7 cellular contexts compared by ENCODE assay signal in genomic region chr16:25087780-25088179, GRCh38. TPM values are rescaled to one million over a fixed set of nuclear protein-coding genes. Genes with fewer than 3 reads are reported as not detected.
DNase-seq lines count a peak whose midpoint lies in the region; ATAC-seq, FAIRE-seq and TF ChIP-seq lines count a peak whose summit lies in the region.
"Not testable (repeated sequence)": the region's sequence is repeated elsewhere in the genome, so short reads cannot be mapped to it uniquely, and the experiment has no call there.

No MANE protein-coding gene starts in this region.

- not testable (repeated sequence) for H3K56ac ChIP-seq in IMR-90 (ENCODE audit: extremely low read depth, insufficient read depth, low read length)

- H4K91ac ChIP-seq in IMR-90 (ENCODE audit: insufficient read depth, low read depth, low read length), result peak overlapping the region; percentile 59; the same call in 1 of the 2 replicates

- H2AK5ac ChIP-seq in IMR-90 (ENCODE audit: low read depth, low read length), result 0 out of 2 replicates have a peak overlapping the region, but pooled peaks have one; percentile 68

- not testable (repeated sequence) for BruUV-seq in IMR-90 (replicated peaks; lab: Mats Ljungman, UMichigan)

- not testable (repeated sequence) for H3K9me1 ChIP-seq in IMR-90 (ENCODE audit: insufficient read depth, low read length)

- not testable (repeated sequence) for H2AK9ac ChIP-seq in IMR-90 (replicated peaks; ENCODE audit: low read depth, low read length, poor library complexity)

- not testable (repeated sequence) for H3K4me3 ChIP-seq in A549; IMR-90 (ENCODE audit: insufficient read depth, low read depth, low read length); SJCRH30; hepatocyte

- intact Hi-C loops in IMR-90 (cut with micrococcal nuclease), result loop anchor here (1.0 kb wide), 1 partner anchor 10 kb away; no protein-coding TSS in a partner anchor

- not testable (repeated sequence) for H3K36me3 ChIP-seq in IMR-90 (ENCODE audit: control insufficient read depth, insufficient read depth, low read length); SJCRH30; hepatocyte (replicated peaks; ENCODE audit: insufficient read depth, low read depth)

- H3K9ac ChIP-seq in IMR-90 (ENCODE audit: low read depth, low read length), result not testable (repeated sequence)

- peak; percentile 7 for FAIRE-seq in A549 (lab: Jason Lieb, UNC)

- CTCF ChIA-PET in A549 (lab: Yijun Ruan, JAX), result interaction anchor here (1.5 kb wide), 1 partner anchor 11 kb away, joined by 3 read pairs; no protein-coding TSS in a partner anchor
- CTCF ChIA-PET in IMR-90 (lab: Yijun Ruan, JAX), result not testable (repeated sequence)

- H3K79me1 ChIP-seq in IMR-90 (ENCODE audit: low read depth in 1 of 2, low read length in 2 of 2), result not testable (repeated sequence)

- peak overlapping the region; percentile 28; the same call in 1 of the 2 replicates for H3K14ac ChIP-seq in IMR-90 (replicated peaks; ENCODE audit: low read depth, low read length)

- in situ Hi-C loops in IMR-90 (cut with MboI; ENCODE audit: low sequenced_read_pairs), result not testable (repeated sequence)

- not testable (repeated sequence) for H3K4me2 ChIP-seq in A549, hepatocyte
- peak overlapping the region; percentile 72 for H3K4me2 ChIP-seq in IMR-90 (ENCODE audit: low read depth, low read length)

- dilution Hi-C loops in IMR-90 (cut with HindIII; ENCODE audit: low sequenced_read_pairs, unreplicated experiment), result not testable (repeated sequence)

- H2BK15ac ChIP-seq in IMR-90 (ENCODE audit: low read depth, low read length), result 0 out of 3 replicates have a peak overlapping the region, but pooled peaks have one; percentile 16

- TF ChIP-seq EP300 in A549 (IDR thresholded peaks at IDR 0.05), result not testable (repeated sequence)

- not testable (repeated sequence) for H3K4me1 ChIP-seq in A549; IMR-90 (ENCODE audit: control insufficient read depth, insufficient read depth, low read length); SJCRH30
- H3K4me1 ChIP-seq in hepatocyte (ENCODE audit: insufficient read depth), result peaks cover 16% of the 10 kb centered on the region

- H4K20me1 ChIP-seq in IMR-90 (ENCODE audit: insufficient read depth, low read length); hepatocyte (ENCODE audit: insufficient read depth, poor library complexity, severe bottlenecking): not testable (repeated sequence)

- H3K4ac ChIP-seq in IMR-90 (ENCODE audit: low read depth, low read length), result peak overlapping the region; percentile 63; the same call in 1 of the 2 replicates

- not testable (repeated sequence) for H3K4me1 Mint-ChIP-seq in activated naive CD8-positive, alpha-beta T cell treated with anti-CD3 and anti-CD28 coated beads for 36 hours
- H3K4me1 Mint-ChIP-seq in chondrocyte (ENCODE audit: low read depth), result peaks cover 16% of the 10 kb centered on the region
- H3K4me1 Mint-ChIP-seq in osteocyte (ENCODE audit: unreplicated experiment), result peaks cover 25% of the 10 kb centered on the region

- TF ChIP-seq CTCF in A549 (IDR thresholded peaks at IDR 0.05); IMR-90 (conservative IDR thresholded peaks at IDR 0.05; ENCODE audit: low read depth, low read length); chondrocyte (IDR thresholded peaks at IDR 0.05); hepatocyte (IDR thresholded peaks at IDR 0.05; ENCODE audit: poor library complexity); osteocyte (IDR thresholded peaks at IDR 0.05): not testable (repeated sequence)

- not testable (repeated sequence) for H4K5ac ChIP-seq in IMR-90 (ENCODE audit: low read depth, low read length)

- ATAC-seq in A549, result not testable (repeated sequence)
- ATAC-seq in IMR-90 (ENCODE audit: low read depth), result peak; percentile 82

- not testable (repeated sequence) for H3K9me2 ChIP-seq in hepatocyte (replicated peaks; ENCODE audit: insufficient read depth)

- H2BK20ac ChIP-seq in IMR-90 (ENCODE audit: low read depth, low read length), result peak overlapping the region; percentile 67

- H3K27me3 ChIP-seq in IMR-90 (ENCODE audit: control insufficient read depth, insufficient read depth, low read length); SJCRH30; hepatocyte: not testable (repeated sequence)

- peak overlapping the region; percentile 25 for H3K27ac Mint-ChIP-seq in activated naive CD8-positive, alpha-beta T cell treated with anti-CD3 and anti-CD28 coated beads for 36 hours
- H3K27ac Mint-ChIP-seq in chondrocyte (ENCODE audit: unreplicated experiment), result peak overlapping the region; percentile 53
- H3K27ac Mint-ChIP-seq in osteocyte (ENCODE audit: unreplicated experiment), result peak overlapping the region; percentile 64

- H2BK120ac ChIP-seq in IMR-90 (ENCODE audit: low read depth, low read length), result peak overlapping the region; percentile 85

- not testable (repeated sequence) for H3K9me3 Mint-ChIP-seq in activated naive CD8-positive, alpha-beta T cell treated with anti-CD3 and anti-CD28 coated beads for 36 hours; chondrocyte (ENCODE audit: low read depth); osteocyte (ENCODE audit: unreplicated experiment)

- not testable (repeated sequence) for H2AFZ ChIP-seq in IMR-90 (replicated peaks; ENCODE audit: low read length, poor library complexity); hepatocyte

- not testable (repeated sequence) for H3K27ac ChIP-seq in A549; IMR-90 (ENCODE audit: insufficient read depth, low read length)
- H3K27ac ChIP-seq in SJCRH30 (peak overlapping the region; percentile 46; the same call in 1 of the 2 replicates), hepatocyte (peak overlapping the region; percentile 89)

- H3K27me3 Mint-ChIP-seq in activated naive CD8-positive, alpha-beta T cell treated with anti-CD3 and anti-CD28 coated beads for 36 hours; chondrocyte (ENCODE audit: low read depth); osteocyte (ENCODE audit: unreplicated experiment): not testable (repeated sequence)

- H3K9me3 ChIP-seq in A549; IMR-90 (ENCODE audit: control insufficient read depth, insufficient read depth, low read length); SJCRH30 (replicated peaks); hepatocyte (ENCODE audit: low read depth): not testable (repeated sequence)

- H4K8ac ChIP-seq in IMR-90 (ENCODE audit: low read depth in 2 of 2, low read length in 2 of 2), result not testable (repeated sequence)

- 56% methylated on average over 5 of the region's 5 CpGs for WGBS in A549 (ENCODE audit: missing lambda C conversion rate)
- WGBS in IMR-90 (ENCODE audit: extremely low coverage in 2 of 2, insufficient read length in 1 of 2), 2 experiments, result no CpG with 5 or more reads among the region's 5 CpGs
- WGBS in hepatocyte (ENCODE audit: low lambda C conversion rate, missing lambda C conversion rate), result 54% methylated on average over 5 of the region's 5 CpGs

- POLR2A ChIA-PET in A549 (lab: Yijun Ruan, JAX); IMR-90 (lab: Charles Lee; ENCODE audit: unreplicated experiment): not testable (repeated sequence)

- H3K23ac ChIP-seq in IMR-90 (ENCODE audit: low read depth, low read length), result not testable (repeated sequence)

- not testable (repeated sequence) for H3K4me3 Mint-ChIP-seq in activated naive CD8-positive, alpha-beta T cell treated with anti-CD3 and anti-CD28 coated beads for 36 hours; chondrocyte (ENCODE audit: unreplicated experiment); osteocyte (ENCODE audit: unreplicated experiment)

- not testable (repeated sequence) for TF ChIP-seq POLR2A in A549 (IDR thresholded peaks at IDR 0.05; ENCODE audit: low read length); IMR-90 (IDR thresholded peaks at IDR 0.05; ENCODE audit: low read depth, low read length)

- not testable (repeated sequence) for TF ChIP-seq RAD21 in A549 (conservative IDR thresholded peaks at IDR 0.05 in 1 of 2, IDR thresholded peaks at IDR 0.05 in 1 of 2); IMR-90 (IDR thresholded peaks at IDR 0.05; ENCODE audit: low read length)

- not testable (repeated sequence) for H3K18ac ChIP-seq in IMR-90 (ENCODE audit: low read depth, low read length)

- H3K36me3 Mint-ChIP-seq in activated naive CD8-positive, alpha-beta T cell treated with anti-CD3 and anti-CD28 coated beads for 36 hours; chondrocyte (ENCODE audit: low read depth); osteocyte (ENCODE audit: unreplicated experiment): not testable (repeated sequence)

- H2BK5ac ChIP-seq in IMR-90 (ENCODE audit: low read depth, low read length, poor library complexity, severe bottlenecking), result not testable (repeated sequence)

- not testable (repeated sequence) for H3K79me2 ChIP-seq in hepatocyte

- DNase-seq in A549 (ENCODE audit: low read depth in 1 of 2, low spot score in 1 of 2); activated naive CD8-positive, alpha-beta T cell treated with anti-CD3 and anti-CD28 coated beads for 36 hours; chondrocyte (ENCODE audit: low spot score); hepatocyte (ENCODE audit: low spot score); osteocyte (ENCODE audit: extremely low spot score, unreplicated experiment): not testable (repeated sequence)
- DNase-seq in IMR-90 (peak; percentile 50), SJCRH30 (peak in 1 of 2 experiments; percentile 56)

RNA-seq across cellular contexts. Expression of gene LCMT1, which starts 23.8 kb away (rescaled TPM):
- polyA plus RNA-seq in A549 (2011; rRNA removed) (43.5 and 47.6 TPM in 2 replicates), A549 (2017; fragmentation: RNase III; extraction: RNeasy Plus Mini Kit Qiagen cat#74134 plus additional on column Dnase treatment) (34.4 to 36.6 TPM (median 36.4 TPM) in 3 replicates), IMR-90 (2012; rRNA removed) (30.5 and 33.1 TPM in 2 replicates), hepatocyte (34.6 and 47.7 TPM in 2 replicates)
- 18.7 and 20.4 TPM in 2 replicates for polyA plus RNA-seq in A549 (2012; cell fraction: cytosol; rRNA removed)
- 10.8 and 15.3 TPM in 2 replicates for polyA plus RNA-seq in A549 (2012; cell fraction: nucleus; rRNA removed)
- polyA minus RNA-seq in A549 (2011; rRNA and poly(A)+ RNA removed), result 42.8 and 42.9 TPM in 2 replicates
- total RNA-seq in IMR-90 (2012; rRNA removed) (60.0 and 60.4 TPM in 2 replicates), chondrocyte (35.4 to 37.1 TPM (median 35.5 TPM) in 3 replicates), hepatocyte (30.2 and 33.0 TPM in 2 replicates), osteocyte (52.2 and 53.5 TPM in 2 replicates)
- 19.3 and 26.9 TPM in 2 replicates for polyA plus RNA-seq in IMR-90 (2012; cell fraction: cytosol; rRNA removed)
- polyA plus RNA-seq in IMR-90 (2012; cell fraction: nucleus; rRNA removed; ENCODE audit: low replicate concordance), result 12.0 and 37.3 TPM in 2 replicates
- 31.7 and 34.7 TPM in 2 replicates for total RNA-seq in SJCRH30 (2014; rRNA removed; shearing (Covaris generic))
- 10 to 100 TPM; 43.9 to 44.1 TPM for total RNA-seq in activated naive CD8-positive, alpha-beta T cell treated with anti-CD3 and anti-CD28 coated beads for 36 hours
